1 cellular context compared by ENCODE assay signal in genomic region chr10:32256613-32257437, GRCh38.
TF ChIP-seq lines count a peak whose summit lies in the region.

No MANE protein-coding gene starts in this region.

TF ChIP-seq in GM12878, 131 proteins besides CTCF, POLR2A, EP300 and RAD21 (continued from another document and continues in another):
- TF ChIP-seq PKNOX1 (IDR thresholded peaks at IDR 0.05) (no peak), USF1 (IDR thresholded peaks at IDR 0.05; ENCODE audit: borderline replicate concordance, extremely low read length, insufficient read depth, low read depth, low read length) (no peak), NFYA (IDR thresholded peaks at IDR 0.05; ENCODE audit: borderline replicate concordance, low read depth, low read length) (no peak), CBX3 (IDR thresholded peaks at IDR 0.05; ENCODE audit: borderline replicate concordance, low read depth) (no peak), ZSCAN29 (IDR thresholded peaks at IDR 0.05) (no peak), BCL11A (IDR thresholded peaks at IDR 0.05; ENCODE audit: low read depth, low read length) (no peak), NRF1 (conservative IDR thresholded peaks at IDR 0.05; ENCODE audit: low read depth, low read length) (no peak), ETV6 (conservative IDR thresholded peaks at IDR 0.05 in 1 of 2, IDR thresholded peaks at IDR 0.05 in 1 of 2; ENCODE audit: borderline replicate concordance in 1 of 2, low read depth in 1 of 2) (no peak), BCL3 (IDR thresholded peaks at IDR 0.05; ENCODE audit: borderline replicate concordance, insufficient read depth, low read depth, low read length, poor library complexity, severe bottlenecking) (no peak), KLF5 (IDR thresholded peaks at IDR 0.05; ENCODE audit: partially characterized antibody) (no peak), SP1 (IDR thresholded peaks at IDR 0.05; ENCODE audit: low read depth, low read length) (peak; percentile 22), RCOR1 (conservative IDR thresholded peaks at IDR 0.05; ENCODE audit: low read depth, low read length) (no peak), ZBED1 (IDR thresholded peaks at IDR 0.05; ENCODE audit: borderline replicate concordance) (no peak), SUZ12 (IDR thresholded peaks at IDR 0.05; ENCODE audit: unreplicated experiment) (no peak), HDAC2 (IDR thresholded peaks at IDR 0.05) (no peak), PAX5 (IDR thresholded peaks at IDR 0.05; ENCODE audit: borderline replicate concordance, low read depth, low read length) (no peak), CHD1 (IDR thresholded peaks at IDR 0.05; ENCODE audit: low read depth, low read length) (no peak), STAT3 (IDR thresholded peaks at IDR 0.05; ENCODE audit: low read depth, low read length) (no peak), IRF3 (IDR thresholded peaks at IDR 0.05) (no peak), MLLT1 (IDR thresholded peaks at IDR 0.05) (no peak), ESRRA (IDR thresholded peaks at IDR 0.05; ENCODE audit: low read length) (no peak), SPI1 (IDR thresholded peaks at IDR 0.05; ENCODE audit: borderline replicate concordance, insufficient read depth, low read depth, low read length) (no peak), FOS (IDR thresholded peaks at IDR 0.05; ENCODE audit: borderline replicate concordance, extremely low read depth, insufficient read length) (no peak), IRF4 (IDR thresholded peaks at IDR 0.05; ENCODE audit: low read depth, low read length) (0 out of 2 replicates have a peak, but pooled peaks have one; percentile 24), ATF2 (IDR thresholded peaks at IDR 0.05; ENCODE audit: low read length) (no peak), MYB (IDR thresholded peaks at IDR 0.05; ENCODE audit: borderline replicate concordance, low read depth, low read length) (no peak), BHLHE40 (IDR thresholded peaks at IDR 0.05; ENCODE audit: borderline replicate concordance in 1 of 2, low read depth in 2 of 2, low read length in 1 of 2) (peak; percentile 11 to 15; a peak in 1 of 4 replicates), MAX (IDR thresholded peaks at IDR 0.05; ENCODE audit: low read depth, low read length) (no peak), IRF5 (IDR thresholded peaks at IDR 0.05; ENCODE audit: borderline replicate concordance) (no peak), CREM (IDR thresholded peaks at IDR 0.05; ENCODE audit: low read depth) (0 out of 2 replicates have a peak, but pooled peaks have one; percentile 31), PAX8 (IDR thresholded peaks at IDR 0.05) (no peak), HSF1 (IDR thresholded peaks at IDR 0.05; ENCODE audit: low read depth, low read length) (no peak), SRF (IDR thresholded peaks at IDR 0.05; ENCODE audit: low read depth in 2 of 2, low read length in 2 of 2) (no peak), SMAD5 (IDR thresholded peaks at IDR 0.05; ENCODE audit: low read depth) (no peak), DPF2 (IDR thresholded peaks at IDR 0.05) (no peak), SIN3A (IDR thresholded peaks at IDR 0.05; ENCODE audit: low read depth, low read length) (no peak), MEF2B (IDR thresholded peaks at IDR 0.05; ENCODE audit: partially characterized antibody, poor library complexity, severe bottlenecking) (no peak), ZNF592 (IDR thresholded peaks at IDR 0.05) (peak; percentile 72; the same call in 1 of the 2 replicates), NFXL1 (IDR thresholded peaks at IDR 0.05; ENCODE audit: borderline replicate concordance) (no peak), BMI1 (IDR thresholded peaks at IDR 0.05; ENCODE audit: borderline replicate concordance) (no peak), PRDM15 (CRISPR knock-in tag; IDR thresholded peaks at IDR 0.05) (no peak), BACH1 (IDR thresholded peaks at IDR 0.05; ENCODE audit: borderline replicate concordance) (no peak), KDM1A (IDR thresholded peaks at IDR 0.05; ENCODE audit: borderline replicate concordance) (no peak), MTA3 (IDR thresholded peaks at IDR 0.05; ENCODE audit: borderline replicate concordance, low read length) (no peak), TCF12 (IDR thresholded peaks at IDR 0.05; ENCODE audit: low read depth, low read length) (no peak)
